In the genomic region with DNA sequence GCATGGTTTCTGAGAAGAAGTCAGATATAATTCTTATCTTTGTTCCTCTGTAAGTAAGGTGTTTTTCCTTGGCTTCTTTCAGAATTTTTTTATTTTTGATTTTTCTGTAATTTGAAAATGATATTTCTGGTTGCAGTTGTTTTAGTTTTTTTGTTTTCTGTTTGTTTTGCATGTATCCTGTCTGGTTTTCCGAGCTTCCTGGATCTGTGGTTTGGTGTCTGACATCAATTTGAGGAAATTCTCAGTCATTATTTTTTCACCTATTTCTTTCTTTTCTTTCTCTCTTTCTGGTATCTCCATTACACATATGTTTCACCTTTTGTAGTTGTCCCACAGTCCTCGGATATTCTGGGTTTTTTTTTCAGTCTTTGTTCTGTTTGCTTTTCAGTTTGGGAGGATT, we compare ENCODE assay signal across 16 cellular contexts.
A peak's percentile ranks its signal among the peaks of the same experiment; 100 is the strongest.
DNase-seq lines count a peak whose midpoint lies in the region; ATAC-seq and TF ChIP-seq lines count a peak whose summit lies in the region.
"Had no signal": no experiment of that assay in that cellular context is flagged by ENCODE, and none has a peak within 500 bp of the region (broad histone marks: within the 10 kb centered on the region; RNA-seq: fewer than 3 reads in every experiment).

No MANE protein-coding gene starts in this region.

- H3K27ac Mint-ChIP-seq in T-cell (peak overlapping the region; percentile 12 to 40), endothelial cell (ENCODE audit: unreplicated experiment) (peak overlapping the region; percentile 59)
- H3K27ac Mint-ChIP-seq: H9, IgD-negative memory B cell had no signal

- ATAC-seq in T-cell (replicated peaks in 1 of 4) (no peak), GM19463 (IDR thresholded peaks at IDR 0.05; ENCODE audit: unreplicated experiment) (no peak)
- ATAC-seq: CD8-positive, alpha-beta T cell; HepG2 had no signal

- H3K9ac ChIP-seq in BLaER1: no peak overlapping the region
- no peak overlapping the region for H3K9ac ChIP-seq in BLaER1 treated with 17β-estradiol and CSF1 and Interleukin-3, amounts not matched to agents 10 nM and 100 nM

- TF ChIP-seq CTCF in endothelial cell (IDR thresholded peaks at IDR 0.05; ENCODE audit: unreplicated experiment): no peak

- DNase-seq in T-cell: no peak
- DNase-seq in endothelial cell (ENCODE audit: low spot score): no peak
- no peak for DNase-seq in NCI-H2196 treated with DMSO at 0.1 percent for 48 hours (lab: John Stamatoyannopoulos, UW; ENCODE audit: unreplicated experiment)
- DNase-seq: ACHN, BE2C, Calu3, DMS79 treated with DMSO at 0.1 percent for 48 hours, GF-D8, H9 had no signal

- H3K27me3 Mint-ChIP-seq in T-cell (no peaks in the 10 kb centered on the region), endothelial cell (ENCODE audit: unreplicated experiment) (peaks cover under 1% of the 10 kb centered on the region)

- CTCF ChIA-PET in T-cell (lab: Charles Lee): no interaction called here

- H3K36me3 Mint-ChIP-seq in T-cell: peaks cover 3% of the 10 kb centered on the region
- H3K36me3 Mint-ChIP-seq in endothelial cell (ENCODE audit: low read depth, unreplicated experiment): peaks cover 1% of the 10 kb centered on the region
- H3K36me3 Mint-ChIP-seq: CD14-positive monocyte; CD8-positive, alpha-beta T cell; IgD-negative memory B cell had no signal

- peaks cover 23% of the 10 kb centered on the region for H3K4me1 ChIP-seq in BLaER1
- H3K4me1 ChIP-seq in BLaER1 treated with 17β-estradiol and CSF1 and Interleukin-3, amounts not matched to agents 10 nM and 100 nM: peaks cover 13 to 24% (median 19%) of the 10 kb centered on the region in 10 experiments
- H3K4me1 ChIP-seq: BE2C had no signal

- H3K4me2 ChIP-seq in BLaER1: peak overlapping the region; percentile 78
- H3K4me2 ChIP-seq in BLaER1 treated with 17β-estradiol and CSF1 and Interleukin-3, amounts not matched to agents 10 nM and 100 nM: peak overlapping the region in 8 of 11 experiments; percentile 41 to 86 (median 69); a peak in 13 of 22 replicates

- POLR2A ChIA-PET in T-cell (lab: Charles Lee): no interaction called here

- no peak overlapping the region for H3K4me3 ChIP-seq in BLaER1
- H3K4me3 ChIP-seq in BLaER1 treated with 17β-estradiol and CSF1 and Interleukin-3, amounts not matched to agents 10 nM and 100 nM: no peak overlapping the region

- H3K36me3 ChIP-seq in BLaER1: no peaks in the 10 kb centered on the region
- H3K36me3 ChIP-seq in BLaER1 treated with 17β-estradiol and CSF1 and Interleukin-3, amounts not matched to agents 10 nM and 100 nM: no peaks in the 10 kb centered on the region
- H3K36me3 ChIP-seq: BE2C had no signal

- H4K20me1 ChIP-seq in BLaER1: no peaks in the 10 kb centered on the region
- no peaks in the 10 kb centered on the region for H4K20me1 ChIP-seq in BLaER1 treated with 17β-estradiol and CSF1 and Interleukin-3, amounts not matched to agents 10 nM and 100 nM

- H3K9me3 Mint-ChIP-seq in T-cell: peaks cover 9 to 26% (median 17%) of the 10 kb centered on the region in 3 donors
- H3K9me3 Mint-ChIP-seq in endothelial cell (ENCODE audit: unreplicated experiment): no peaks in the 10 kb centered on the region

- H3K4me1 Mint-ChIP-seq in T-cell (peaks cover 27 to 48% (median 45%) of the 10 kb centered on the region in 3 donors), endothelial cell (ENCODE audit: unreplicated experiment) (peaks cover 33% of the 10 kb centered on the region)
- H3K4me1 Mint-ChIP-seq: H9 had no signal

- H3K27ac ChIP-seq in BLaER1: no peak overlapping the region
- no peak overlapping the region for H3K27ac ChIP-seq in BLaER1 treated with 17β-estradiol and CSF1 and Interleukin-3, amounts not matched to agents 10 nM and 100 nM

- H3K27me3 ChIP-seq in BLaER1: no peaks in the 10 kb centered on the region
- no peaks in the 10 kb centered on the region for H3K27me3 ChIP-seq in BLaER1 treated with 17β-estradiol and CSF1 and Interleukin-3, amounts not matched to agents 10 nM and 100 nM
- H3K27me3 ChIP-seq: BE2C had no signal

- peaks cover 13% of the 10 kb centered on the region; the same call in 1 of the 2 replicates for H3K9me3 ChIP-seq in BLaER1
- H3K9me3 ChIP-seq in BLaER1 treated with 17β-estradiol and CSF1 and Interleukin-3, amounts not matched to agents 10 nM and 100 nM (replicated peaks in 1 of 11): peaks cover 0 to 27% (median 11%) of the 10 kb centered on the region in 11 experiments; a peak in 12 of 22 replicates
- H3K9me3 ChIP-seq: BE2C had no signal

- H3K4me3 Mint-ChIP-seq in T-cell: no peak overlapping the region
- H3K4me3 Mint-ChIP-seq in endothelial cell (ENCODE audit: unreplicated experiment): no peak overlapping the region
- H3K4me3 Mint-ChIP-seq: CD14-positive monocyte; CD8-positive, alpha-beta T cell; H9 had no signal
